8 cellular contexts compared by ENCODE assay signal in genomic region chr3:184712248-184712559, GRCh38. TPM values are rescaled to one million over a fixed set of nuclear protein-coding genes. Genes with fewer than 3 reads are reported as not detected.
DNase-seq lines count a peak whose midpoint lies in the region; ATAC-seq and TF ChIP-seq lines count a peak whose summit lies in the region.

No MANE protein-coding gene starts in this region.

- H3K9me3 ChIP-seq in BE2C = no peaks in the 10 kb centered on the region
- peaks cover 2% of the 10 kb centered on the region; the same call in 1 of the 2 replicates for H3K9me3 ChIP-seq in IMR-90 (ENCODE audit: control insufficient read depth, insufficient read depth, low read length)

- peak overlapping the region; percentile 94 for H2AK9ac ChIP-seq in IMR-90 (replicated peaks; ENCODE audit: low read depth, low read length, poor library complexity)

- peaks cover 3% of the 10 kb centered on the region; the same call in 1 of the 2 replicates for H4K20me1 ChIP-seq in IMR-90 (ENCODE audit: insufficient read depth, low read length)

- H3K9me1 ChIP-seq in IMR-90 (ENCODE audit: insufficient read depth, low read length) = peaks cover 8% of the 10 kb centered on the region

- H3K18ac ChIP-seq in IMR-90 (ENCODE audit: low read depth, low read length) = peak overlapping the region; percentile 25

- H3K27me3 Mint-ChIP-seq in natural killer cell treated with Interleukin-12 subunit alpha and Interleukin-12 subunit beta and Interleukin-15 and Interleukin-18, amount 100 ng/mL, for 72 hours = peaks cover 0 to 3% of the 10 kb centered on the region in 2 donors

- H2BK120ac ChIP-seq in IMR-90 (ENCODE audit: low read depth, low read length) = peak overlapping the region; percentile 48

- H2AFZ ChIP-seq in IMR-90 (replicated peaks; ENCODE audit: low read length, poor library complexity) = peak overlapping the region; percentile 96

- DNase-seq in BE2C (no peak), IMR-90 (no peak), choroid plexus epithelial cell (ENCODE audit: low read depth) (no peak), NCI-H82 treated with DMSO at 0.1 percent for 48 hours (lab: John Stamatoyannopoulos, UW; ENCODE audit: unreplicated experiment) (no peak), left lobe of liver (ENCODE audit: low spot score) (no peak), NCI-H1436 (lab: John Stamatoyannopoulos, UW) (no peak)
- DNase-seq in natural killer cell treated with Interleukin-12 subunit alpha and Interleukin-12 subunit beta and Interleukin-15 and Interleukin-18, amount 100 ng/mL, for 72 hours (ENCODE audit: low spot score) = no peak

- 0% methylated on average over 2 of the region's 10 CpGs; no CpG with 5 or more reads in 1 of the 2 experiments for WGBS in IMR-90 (ENCODE audit: extremely low coverage in 2 of 2, insufficient read length in 1 of 2), 2 experiments

- TF ChIP-seq RAD21 in IMR-90 (IDR thresholded peaks at IDR 0.05; ENCODE audit: low read length) = no peak; the same call in 1 of the 2 replicates

- CTCF ChIA-PET in IMR-90 (lab: Yijun Ruan, JAX) = no interaction called here

- H2AK5ac ChIP-seq in IMR-90 (ENCODE audit: low read depth, low read length) = 0 out of 2 replicates have a peak overlapping the region, but pooled peaks have one; percentile 18

- intact Hi-C loops in IMR-90 (cut with micrococcal nuclease) = loop anchor here (5.0 kb wide), 2 partner anchors 50 to 130 kb away; no protein-coding TSS in a partner anchor

- no peaks in the 10 kb centered on the region for H3K9me3 Mint-ChIP-seq in natural killer cell treated with Interleukin-12 subunit alpha and Interleukin-12 subunit beta and Interleukin-15 and Interleukin-18, amount 100 ng/mL, for 72 hours

- H3K27me3 ChIP-seq in BE2C (no peaks in the 10 kb centered on the region), IMR-90 (ENCODE audit: control insufficient read depth, insufficient read depth, low read length) (no peaks in the 10 kb centered on the region)

- H4K91ac ChIP-seq in IMR-90 (ENCODE audit: insufficient read depth, low read depth, low read length) = peak overlapping the region; percentile 82

- peak overlapping the region; percentile 94 for H3K4me3 Mint-ChIP-seq in natural killer cell treated with Interleukin-12 subunit alpha and Interleukin-12 subunit beta and Interleukin-15 and Interleukin-18, amount 100 ng/mL, for 72 hours

- peaks cover 6% of the 10 kb centered on the region for H3K36me3 Mint-ChIP-seq in natural killer cell treated with Interleukin-12 subunit alpha and Interleukin-12 subunit beta and Interleukin-15 and Interleukin-18, amount 100 ng/mL, for 72 hours

- peak overlapping the region; percentile 80 for H3K4me2 ChIP-seq in IMR-90 (ENCODE audit: low read depth, low read length)

- TF ChIP-seq CTCF in BE2C (IDR thresholded peaks at IDR 0.05; ENCODE audit: low read depth, low read length) (no peak), IMR-90 (conservative IDR thresholded peaks at IDR 0.05; ENCODE audit: low read depth, low read length) (no peak), choroid plexus epithelial cell (conservative IDR thresholded peaks at IDR 0.05; ENCODE audit: low read depth, low read length) (no peak)

- peak overlapping the region; percentile 12; the same call in 1 of the 3 replicates for H2BK15ac ChIP-seq in IMR-90 (ENCODE audit: low read depth, low read length)

- peaks cover 30 to 31% of the 10 kb centered on the region in 2 donors for H3K4me1 Mint-ChIP-seq in natural killer cell treated with Interleukin-12 subunit alpha and Interleukin-12 subunit beta and Interleukin-15 and Interleukin-18, amount 100 ng/mL, for 72 hours (ENCODE audit: low read depth in 2 of 2)

- peak overlapping the region; percentile 36 to 74 for H3K27ac Mint-ChIP-seq in natural killer cell treated with Interleukin-12 subunit alpha and Interleukin-12 subunit beta and Interleukin-15 and Interleukin-18, amount 100 ng/mL, for 72 hours

- peak overlapping the region; percentile 11; the same call in 1 of the 2 replicates for H2BK20ac ChIP-seq in IMR-90 (ENCODE audit: low read depth, low read length)

- H3K14ac ChIP-seq in IMR-90 (replicated peaks; ENCODE audit: low read depth, low read length) = peak overlapping the region; percentile 39

- H3K9ac ChIP-seq in IMR-90 (ENCODE audit: low read depth, low read length) = peak overlapping the region; percentile 50

- H3K4ac ChIP-seq in IMR-90 (ENCODE audit: low read depth, low read length) = peak overlapping the region; percentile 85

- TF ChIP-seq POLR2A in IMR-90 (IDR thresholded peaks at IDR 0.05; ENCODE audit: low read depth, low read length) = no peak

- ATAC-seq in GM19463 (IDR thresholded peaks at IDR 0.05; ENCODE audit: unreplicated experiment) = peak; percentile 17
- ATAC-seq in IMR-90 (ENCODE audit: low read depth) = no peak
- ATAC-seq in natural killer cell treated with Interleukin-12 subunit alpha and Interleukin-12 subunit beta and Interleukin-15 and Interleukin-18, amount 100 ng/mL, for 72 hours = no peak
- ATAC-seq in left lobe of liver = no peak

- H3K56ac ChIP-seq in IMR-90 (ENCODE audit: extremely low read depth, insufficient read depth, low read length) = peak overlapping the region; percentile 67; the same call in 1 of the 2 replicates

- peak overlapping the region; percentile 32 for H2BK5ac ChIP-seq in IMR-90 (ENCODE audit: low read depth, low read length, poor library complexity, severe bottlenecking)

- H4K5ac ChIP-seq in IMR-90 (ENCODE audit: low read depth, low read length) = peak overlapping the region; percentile 31

- in situ Hi-C loops in IMR-90 (cut with MboI; ENCODE audit: low sequenced_read_pairs) = no loop called here

- H4K8ac ChIP-seq in IMR-90 (ENCODE audit: low read depth in 2 of 2, low read length in 2 of 2) = peak overlapping the region; percentile 94 to 96

- H3K4me1 ChIP-seq in BE2C = peaks cover 15% of the 10 kb centered on the region
- peaks cover 15% of the 10 kb centered on the region for H3K4me1 ChIP-seq in IMR-90 (ENCODE audit: control insufficient read depth, insufficient read depth, low read length)

- H3K36me3 ChIP-seq in BE2C (peaks cover 12% of the 10 kb centered on the region), IMR-90 (ENCODE audit: control insufficient read depth, insufficient read depth, low read length) (peaks cover 4% of the 10 kb centered on the region)

- H3K27ac ChIP-seq in IMR-90 (ENCODE audit: insufficient read depth, low read length) = peak overlapping the region; percentile 47; the same call in 1 of the 2 replicates

- H3K79me1 ChIP-seq in IMR-90 (ENCODE audit: low read depth in 1 of 2, low read length in 2 of 2) = peaks cover 19 to 30% of the 10 kb centered on the region in 2 experiments

- H3K23ac ChIP-seq in IMR-90 (ENCODE audit: low read depth, low read length) = peak overlapping the region; percentile 74; the same call in 1 of the 2 replicates

- H3K4me3 ChIP-seq in BE2C (ENCODE audit: low read depth, low read length) (peak overlapping the region; percentile 72), IMR-90 (ENCODE audit: insufficient read depth, low read depth, low read length) (peak overlapping the region; percentile 74), choroid plexus epithelial cell (ENCODE audit: low read depth, low read length) (peak overlapping the region; percentile 86)

- BruUV-seq in IMR-90 (replicated peaks; lab: Mats Ljungman, UMichigan) = no TSS peak

- dilution Hi-C loops in IMR-90 (cut with HindIII; ENCODE audit: low sequenced_read_pairs, unreplicated experiment) = no loop called here

- POLR2A ChIA-PET in IMR-90 (lab: Charles Lee; ENCODE audit: unreplicated experiment) = interaction anchor here (1.5 kb wide), 1 partner anchor 28 kb away, joined by 28 read pairs; no protein-coding TSS in a partner anchor

TF ChIP-seq in IMR-90, 13 proteins besides CTCF, POLR2A, EP300 and RAD21:
- TF ChIP-seq MAZ (IDR thresholded peaks at IDR 0.05; ENCODE audit: borderline replicate concordance, low read depth, low read length) (no peak), RCOR1 (IDR thresholded peaks at IDR 0.05; ENCODE audit: insufficient replicate concordance, low read length) (no peak), SMC3 (IDR thresholded peaks at IDR 0.05; ENCODE audit: low read depth, low read length) (no peak), BHLHE40 (IDR thresholded peaks at IDR 0.05; ENCODE audit: low read depth, low read length) (no peak), USF2 (IDR thresholded peaks at IDR 0.05; ENCODE audit: low read depth, low read length) (no peak), MXI1 (IDR thresholded peaks at IDR 0.05; ENCODE audit: borderline replicate concordance, low read depth, low read length) (no peak), CEBPB (IDR thresholded peaks at IDR 0.05; ENCODE audit: low read depth, low read length) (no peak), MAFK (IDR thresholded peaks at IDR 0.05; ENCODE audit: low read depth, low read length) (no peak), RFX5 (IDR thresholded peaks at IDR 0.05; ENCODE audit: low read depth, low read length) (no peak), ELK1 (IDR thresholded peaks at IDR 0.05; ENCODE audit: borderline replicate concordance, low read depth, low read length) (no peak), NFE2L2 (IDR thresholded peaks at IDR 0.05; ENCODE audit: low read depth, low read length) (no peak)

RNA-seq across cellular contexts. Expression of gene MAGEF1, which starts 0.3 kb away (rescaled TPM):
- 190 TPM for polyA plus RNA-seq in BE2C (2012; ENCODE audit: insufficient read depth, insufficient read length, low read depth)
- 10.6 and 16.4 TPM in 2 replicates for total RNA-seq in IMR-90 (2012; rRNA removed)
- polyA plus RNA-seq in IMR-90 (2012; rRNA removed) = 18.3 and 19.4 TPM in 2 replicates
- polyA plus RNA-seq in IMR-90 (2012; cell fraction: cytosol; rRNA removed) = 19.1 and 19.8 TPM in 2 replicates
- polyA plus RNA-seq in IMR-90 (2012; cell fraction: nucleus; rRNA removed; ENCODE audit: low replicate concordance) = 6.1 and 8.7 TPM in 2 replicates
- total RNA-seq in natural killer cell treated with Interleukin-12 subunit alpha and Interleukin-12 subunit beta and Interleukin-15 and Interleukin-18, amount 100 ng/mL, for 72 hours = 1 to 10 TPM; 7.4 to 7.8 TPM
- 12.0 TPM for total RNA-seq in left lobe of liver
